ENCODE assay signal across 8 cellular contexts in the genomic region with DNA sequence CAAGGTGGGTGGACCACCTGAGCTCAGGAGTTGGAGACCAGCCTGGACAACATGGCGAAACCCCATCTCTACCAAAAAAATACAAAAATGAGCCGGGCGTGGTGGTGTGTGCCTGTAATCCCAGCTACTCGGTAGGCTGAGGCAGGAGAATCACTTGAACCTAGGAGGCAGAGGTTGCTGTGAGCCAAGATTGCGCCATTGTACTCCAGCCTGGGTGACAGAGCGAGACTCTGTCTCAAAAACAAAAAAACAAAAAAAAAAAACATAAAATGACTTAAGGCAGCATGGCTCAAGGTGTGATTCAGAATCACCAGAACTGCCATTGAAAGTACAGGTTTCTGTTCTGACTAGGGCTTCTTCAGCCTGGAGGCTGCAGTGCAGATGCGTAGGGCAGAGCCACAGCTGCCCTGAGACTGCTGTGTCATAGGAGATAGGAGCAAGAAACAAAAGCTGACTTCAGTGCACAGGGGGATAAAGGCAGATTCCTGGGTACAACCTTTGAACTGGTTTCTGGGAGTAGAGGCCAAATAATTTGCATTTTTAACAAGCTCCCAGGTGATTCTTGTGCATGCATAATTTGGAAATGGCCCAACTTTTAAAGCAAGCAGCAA. TPM values are rescaled to one million over a fixed set of nuclear protein-coding genes. Genes with fewer than 3 reads are reported as not detected.
DNase-seq lines count a peak whose midpoint lies in the region; ATAC-seq and TF ChIP-seq lines count a peak whose summit lies in the region.
"Not testable (repeated sequence)": the region's sequence is repeated elsewhere in the genome, so short reads cannot be mapped to it uniquely, and the experiment has no call there.

No MANE protein-coding gene starts in this region.

- not testable (repeated sequence) for H2AFZ ChIP-seq in MM.1S (ENCODE audit: low read length)

- H3K4me3 Mint-ChIP-seq in activated CD8-positive, alpha-beta memory T cell treated with anti-CD3 and anti-CD28 coated beads, Interleukin-2, amount 10 ng/mL, durations not matched to agents 7 days and 5 days = not testable (repeated sequence)

- CTCF ChIA-PET in GM10248 (lab: Yijun Ruan, JAX) = interaction anchor here (1.0 to 7.3 kb wide), 4 partner anchors 11 to 36 kb away, joined by 3 to 113 read pairs (median 26); partner anchors contain the start of genes HDDC3, MAN2A2 and UNC45A
- CTCF ChIA-PET in activated CD8-positive, alpha-beta memory T cell treated with anti-CD3 and anti-CD28 coated beads, Interleukin-2, amount 10 ng/mL, durations not matched to agents 7 days and 5 days (lab: Charles Lee) = interaction anchor here (0.6 to 6.5 kb wide), 6 partner anchors 10 to 211 kb away, joined by 3 to 79 read pairs (median 4); partner anchors contain the start of genes HDDC3, MAN2A2 and UNC45A

- not testable (repeated sequence) for H3K9me3 ChIP-seq in MM.1S (replicated peaks; ENCODE audit: insufficient read depth, low read length); left ventricle myocardium inferior (replicated peaks)

- not testable (repeated sequence) for H3K9me3 Mint-ChIP-seq in activated CD8-positive, alpha-beta memory T cell treated with anti-CD3 and anti-CD28 coated beads, Interleukin-2, amount 10 ng/mL, durations not matched to agents 7 days and 5 days (ENCODE audit: low read depth)

- H3K9me2 ChIP-seq in MM.1S (replicated peaks; ENCODE audit: insufficient read depth, low read length) = not testable (repeated sequence)

- not testable (repeated sequence) for H3K4me2 ChIP-seq in MM.1S (ENCODE audit: low read depth, low read length)

- not testable (repeated sequence) for H4K20me1 ChIP-seq in MM.1S (ENCODE audit: insufficient read depth, low read length)

- peak overlapping the region; percentile 89 for H3K27ac Mint-ChIP-seq in activated CD8-positive, alpha-beta memory T cell treated with anti-CD3 and anti-CD28 coated beads, Interleukin-2, amount 10 ng/mL, durations not matched to agents 7 days and 5 days

- not testable (repeated sequence) for H3K27me3 ChIP-seq in MM.1S (replicated peaks; ENCODE audit: insufficient read depth, low read length); left ventricle myocardium inferior (ENCODE audit: low read depth)

- H3K36me3 ChIP-seq in MM.1S (replicated peaks; ENCODE audit: insufficient read depth, low read length) = not testable (repeated sequence)
- peaks cover 41% of the 10 kb centered on the region for H3K36me3 ChIP-seq in left ventricle myocardium inferior

- not testable (repeated sequence) for H3K9ac ChIP-seq in MM.1S (ENCODE audit: low read length)

- DNase-seq in GM10248 (ENCODE audit: extremely low spot score) (peak; percentile 71), MM.1S (peak; percentile 19)
- peak; percentile 73 for DNase-seq in activated CD8-positive, alpha-beta memory T cell treated with anti-CD3 and anti-CD28 coated beads, Interleukin-2, amount 10 ng/mL, durations not matched to agents 7 days and 5 days
- DNase-seq in left ventricle myocardium inferior = not testable (repeated sequence)

- not testable (repeated sequence) for H3K79me2 ChIP-seq in MM.1S (ENCODE audit: low read length)

- not testable (repeated sequence) for H3K4me1 ChIP-seq in MM.1S (ENCODE audit: low read length)
- H3K4me1 ChIP-seq in left ventricle myocardium inferior = peaks cover 27% of the 10 kb centered on the region

- H3K27me3 Mint-ChIP-seq in activated CD8-positive, alpha-beta memory T cell treated with anti-CD3 and anti-CD28 coated beads, Interleukin-2, amount 10 ng/mL, durations not matched to agents 7 days and 5 days = not testable (repeated sequence)

- POLR2A ChIA-PET in GM10248 (lab: Yijun Ruan, JAX) = interaction anchor here (0.7 kb wide), 1 partner anchor 73 kb away, joined by 4 read pairs; no protein-coding TSS in a partner anchor

- TF ChIP-seq CTCF in GM10248 (IDR thresholded peaks at IDR 0.05; ENCODE audit: control extremely low read depth, extremely low read depth, low read depth, missing control alignments); MM.1S (IDR thresholded peaks at IDR 0.05; ENCODE audit: low read length); left ventricle myocardium inferior (IDR thresholded peaks at IDR 0.05; ENCODE audit: borderline replicate concordance): not testable (repeated sequence)

- not testable (repeated sequence) for H3K4me3 ChIP-seq in MM.1S (ENCODE audit: low read length); left ventricle myocardium inferior

- intact Hi-C loops in left ventricle myocardium inferior (cut with micrococcal nuclease) = not testable (repeated sequence)

- H3K4me1 Mint-ChIP-seq in activated CD8-positive, alpha-beta memory T cell treated with anti-CD3 and anti-CD28 coated beads, Interleukin-2, amount 10 ng/mL, durations not matched to agents 7 days and 5 days = peaks cover 43% of the 10 kb centered on the region

- peaks cover 41% of the 10 kb centered on the region for H3K36me3 Mint-ChIP-seq in activated CD8-positive, alpha-beta memory T cell treated with anti-CD3 and anti-CD28 coated beads, Interleukin-2, amount 10 ng/mL, durations not matched to agents 7 days and 5 days

- H3K27ac ChIP-seq in MM.1S (ENCODE audit: low read length) = not testable (repeated sequence)
- H3K27ac ChIP-seq in left ventricle myocardium inferior (replicated peaks) = peak overlapping the region; percentile 12

- ATAC-seq in GM18909 (IDR thresholded peaks at IDR 0.05; ENCODE audit: poor library complexity, unreplicated experiment) (peak; percentile 77), GM21381 (IDR thresholded peaks at IDR 0.05; ENCODE audit: unreplicated experiment) (peak; percentile 77), HG02642 (IDR thresholded peaks at IDR 0.05; ENCODE audit: poor library complexity, unreplicated experiment) (peak; percentile 65), HG03108 (IDR thresholded peaks at IDR 0.05; ENCODE audit: unreplicated experiment) (peak; percentile 68)
- ATAC-seq in activated CD8-positive, alpha-beta memory T cell treated with anti-CD3 and anti-CD28 coated beads, Interleukin-2, amount 10 ng/mL, durations not matched to agents 7 days and 5 days = peak; percentile 88

- H3F3A ChIP-seq in MM.1S (ENCODE audit: insufficient read depth, low read length) = not testable (repeated sequence)

RNA-seq across cellular contexts. Expression of gene HDDC3, which starts 9.5 kb away (rescaled TPM):
- 10 to 100 TPM; 33.2 to 39.3 TPM for total RNA-seq in activated CD8-positive, alpha-beta memory T cell treated with anti-CD3 and anti-CD28 coated beads, Interleukin-2, amount 10 ng/mL, durations not matched to agents 7 days and 5 days
- 12.7 TPM for total RNA-seq in left ventricle myocardium inferior

RNA-seq across cellular contexts. Expression of gene UNC45A, which starts 12.3 kb away (rescaled TPM):
- 10 to 100 TPM; 76.3 to 84.4 TPM for total RNA-seq in activated CD8-positive, alpha-beta memory T cell treated with anti-CD3 and anti-CD28 coated beads, Interleukin-2, amount 10 ng/mL, durations not matched to agents 7 days and 5 days
- 21.9 TPM for total RNA-seq in left ventricle myocardium inferior

RNA-seq across cellular contexts. Expression of gene MAN2A2, which starts 19.7 kb away (rescaled TPM):
- 100 to 1,000 TPM; 174 to 183 TPM for total RNA-seq in activated CD8-positive, alpha-beta memory T cell treated with anti-CD3 and anti-CD28 coated beads, Interleukin-2, amount 10 ng/mL, durations not matched to agents 7 days and 5 days
- total RNA-seq in left ventricle myocardium inferior = 95.4 TPM

RNA-seq across cellular contexts. Expression of gene RCCD1, which starts 31.9 kb away (rescaled TPM):
- 10 to 100 TPM; 35.4 to 50.1 TPM for total RNA-seq in activated CD8-positive, alpha-beta memory T cell treated with anti-CD3 and anti-CD28 coated beads, Interleukin-2, amount 10 ng/mL, durations not matched to agents 7 days and 5 days
- 10.9 TPM for total RNA-seq in left ventricle myocardium inferior

RNA-seq across cellular contexts. Expression of gene FES, which starts 38.5 kb away (rescaled TPM):
- 10 to 100 TPM; 55.7 to 61.2 TPM for total RNA-seq in activated CD8-positive, alpha-beta memory T cell treated with anti-CD3 and anti-CD28 coated beads, Interleukin-2, amount 10 ng/mL, durations not matched to agents 7 days and 5 days
- 11.9 TPM for total RNA-seq in left ventricle myocardium inferior
